In the genomic region with DNA sequence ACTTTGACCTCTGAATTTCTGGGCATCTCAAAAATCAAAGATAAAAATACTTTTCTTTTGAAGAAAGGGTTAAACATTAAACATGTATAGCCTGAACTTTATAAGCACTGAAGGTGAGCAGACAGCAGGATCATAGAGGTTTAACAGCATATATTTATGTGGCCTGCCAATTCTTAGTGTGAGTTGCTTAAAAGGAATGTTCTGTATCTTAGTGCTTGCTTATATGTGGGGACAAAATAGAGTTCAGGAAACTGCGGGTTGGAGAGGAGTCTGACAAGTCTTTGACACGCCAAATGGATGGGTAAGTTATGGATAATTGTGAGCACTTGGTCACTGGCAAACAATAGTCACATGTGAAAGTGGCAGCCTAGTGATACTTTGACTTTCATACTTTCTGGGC, we compare ENCODE assay signal across 20 cellular contexts.
"Had no signal": no experiment of that assay in that cellular context is flagged by ENCODE, and none has a peak within 500 bp of the region (broad histone marks: within the 10 kb centered on the region; RNA-seq: fewer than 3 reads in every experiment).

No MANE protein-coding gene starts in this region.

- H3K36me3 Mint-ChIP-seq: activated CD4-positive, alpha-beta memory T cell treated with anti-CD3 and anti-CD28 coated beads for 36 hours; activated naive CD4-positive, alpha-beta T cell treated with anti-CD3 and anti-CD28 coated beads, Interleukin-2, amount 50 U/mL, for 72 hours had no signal

- H3K4me1 Mint-ChIP-seq: activated CD4-positive, alpha-beta T cell treated with anti-CD3 and anti-CD28 coated beads, Interleukin-2, amount 10 ng/mL, durations not matched to agents 7 days and 5 days had no signal

- H3K9ac ChIP-seq: KMS-11 had no signal

- DNase-seq: activated CD4-positive, alpha-beta memory T cell treated with anti-CD3 and anti-CD28 coated beads for 36 hours; activated CD4-positive, alpha-beta T cell treated with anti-CD3 and anti-CD28 coated beads, Interleukin-2, amount 10 ng/mL, durations not matched to agents 7 days and 5 days; activated CD4-positive, CD25-positive, alpha-beta regulatory T cell; activated CD8-positive, alpha-beta memory T cell treated with anti-CD3 and anti-CD28 coated beads for 24 hours; activated effector memory CD4-positive, alpha-beta T cell treated with anti-CD3 and anti-CD28 coated beads, Interleukin-2, amount 50 U/mL, for 16 hours; activated naive CD4-positive, alpha-beta T cell treated with Interleukin-2 at 50 U/mL for 16 hours; activated T-cell treated with anti-CD3 and anti-CD28 coated beads, Interleukin-2, amount 50 U/mL, for 4 hours; caudate nucleus; MG63; NCI-H1105; NCI-H1436; NCI-H187; NCI-H2081; NCI-H510A treated with DMSO at 0.1 percent for 48 hours; NCI-H69; PC-9; SHP77 treated with DMSO at 0.1 percent for 48 hours had no signal

- H3K4me3 ChIP-seq: MG63, PC-9 had no signal

- H3K9me3 ChIP-seq: MG63 had no signal

- H3K27me3 Mint-ChIP-seq: activated CD4-positive, alpha-beta memory T cell treated with anti-CD3 and anti-CD28 coated beads for 36 hours; activated CD4-positive, alpha-beta T cell treated with anti-CD3 and anti-CD28 coated beads, Interleukin-2, amount 10 ng/mL, durations not matched to agents 7 days and 5 days had no signal

- H3K36me3 ChIP-seq: MG63 had no signal

- H3K27ac Mint-ChIP-seq: activated CD4-positive, alpha-beta memory T cell treated with anti-CD3 and anti-CD28 coated beads for 36 hours; activated CD4-positive, alpha-beta T cell treated with anti-CD3 and anti-CD28 coated beads, Interleukin-2, amount 10 ng/mL, durations not matched to agents 7 days and 5 days; activated naive CD4-positive, alpha-beta T cell treated with anti-CD3 and anti-CD28 coated beads, Interleukin-2, amount 50 U/mL, for 72 hours had no signal

- H3K27me3 ChIP-seq: MG63 had no signal

- ATAC-seq: activated naive CD4-positive, alpha-beta T cell treated with anti-CD3 and anti-CD28 coated beads, Interleukin-2, amount 50 U/mL, for 72 hours; activated T-cell treated with anti-CD3 and anti-CD28 coated beads, Interleukin-2, amount 50 U/mL, for 4 hours had no signal

- H3K27ac ChIP-seq: KMS-11, PC-9, VCaP had no signal

- H3K4me3 Mint-ChIP-seq: activated CD4-positive, alpha-beta memory T cell treated with anti-CD3 and anti-CD28 coated beads for 36 hours; activated CD4-positive, alpha-beta T cell treated with anti-CD3 and anti-CD28 coated beads, Interleukin-2, amount 10 ng/mL, durations not matched to agents 7 days and 5 days; activated T-cell treated with anti-CD3 and anti-CD28 coated beads, Interleukin-2, amount 50 U/mL, for 4 hours had no signal
